Comparison of ENCODE assay signal across 1 cellular context in the genomic region with DNA sequence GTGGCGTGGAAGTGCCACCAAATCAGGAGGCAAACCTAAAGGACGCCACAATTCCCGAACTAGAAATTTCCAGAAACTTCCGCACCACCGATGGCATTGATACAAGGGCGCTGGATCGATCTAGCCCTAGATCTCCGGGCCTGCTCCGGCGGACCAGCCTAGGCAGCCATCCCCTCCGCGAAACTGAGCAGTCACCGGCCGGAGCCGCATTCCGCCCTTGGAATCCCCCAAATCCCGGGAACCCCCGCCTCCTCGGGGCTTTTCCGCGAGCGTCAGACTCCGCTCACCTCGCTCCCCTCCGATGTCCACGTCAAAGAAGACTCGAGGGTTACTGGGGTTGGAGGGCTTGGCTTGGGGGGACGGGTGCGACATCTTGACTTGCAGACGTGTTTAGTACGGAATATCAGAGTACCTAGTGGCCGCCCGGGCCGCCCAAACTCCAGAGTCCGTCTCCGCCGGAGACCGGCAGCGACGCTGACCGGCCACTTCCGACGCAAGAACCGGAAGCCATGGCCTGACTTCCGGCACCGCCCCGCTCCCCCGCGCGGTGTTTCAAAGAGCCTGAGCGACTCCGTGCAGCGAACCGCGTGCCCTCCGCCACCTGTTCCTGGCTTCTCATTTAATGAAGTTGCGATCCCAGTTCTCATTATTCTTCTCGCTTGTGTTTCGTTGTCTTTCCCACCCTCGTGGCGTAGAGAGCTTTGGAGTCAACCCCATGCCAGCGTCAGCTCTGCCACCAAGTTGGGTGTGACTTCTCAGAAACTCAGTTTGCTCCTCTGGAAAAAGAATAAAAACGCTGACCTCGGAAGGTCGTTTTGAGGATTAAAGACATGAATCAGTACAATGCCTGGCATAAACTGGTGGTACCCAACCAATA.
A peak's percentile ranks its signal among the peaks of the same experiment; 100 is the strongest.
TF ChIP-seq lines count a peak whose summit lies in the region.

A gene (minus strand): TSS at position 480 of the 877 bp plus-strand sequence. CDS start 108 bp downstream, at position 372.

TF ChIP-seq in GM23338, 12 proteins besides CTCF, POLR2A, EP300 and RAD21 (continued from another document):
- TF ChIP-seq, protein P1, sequence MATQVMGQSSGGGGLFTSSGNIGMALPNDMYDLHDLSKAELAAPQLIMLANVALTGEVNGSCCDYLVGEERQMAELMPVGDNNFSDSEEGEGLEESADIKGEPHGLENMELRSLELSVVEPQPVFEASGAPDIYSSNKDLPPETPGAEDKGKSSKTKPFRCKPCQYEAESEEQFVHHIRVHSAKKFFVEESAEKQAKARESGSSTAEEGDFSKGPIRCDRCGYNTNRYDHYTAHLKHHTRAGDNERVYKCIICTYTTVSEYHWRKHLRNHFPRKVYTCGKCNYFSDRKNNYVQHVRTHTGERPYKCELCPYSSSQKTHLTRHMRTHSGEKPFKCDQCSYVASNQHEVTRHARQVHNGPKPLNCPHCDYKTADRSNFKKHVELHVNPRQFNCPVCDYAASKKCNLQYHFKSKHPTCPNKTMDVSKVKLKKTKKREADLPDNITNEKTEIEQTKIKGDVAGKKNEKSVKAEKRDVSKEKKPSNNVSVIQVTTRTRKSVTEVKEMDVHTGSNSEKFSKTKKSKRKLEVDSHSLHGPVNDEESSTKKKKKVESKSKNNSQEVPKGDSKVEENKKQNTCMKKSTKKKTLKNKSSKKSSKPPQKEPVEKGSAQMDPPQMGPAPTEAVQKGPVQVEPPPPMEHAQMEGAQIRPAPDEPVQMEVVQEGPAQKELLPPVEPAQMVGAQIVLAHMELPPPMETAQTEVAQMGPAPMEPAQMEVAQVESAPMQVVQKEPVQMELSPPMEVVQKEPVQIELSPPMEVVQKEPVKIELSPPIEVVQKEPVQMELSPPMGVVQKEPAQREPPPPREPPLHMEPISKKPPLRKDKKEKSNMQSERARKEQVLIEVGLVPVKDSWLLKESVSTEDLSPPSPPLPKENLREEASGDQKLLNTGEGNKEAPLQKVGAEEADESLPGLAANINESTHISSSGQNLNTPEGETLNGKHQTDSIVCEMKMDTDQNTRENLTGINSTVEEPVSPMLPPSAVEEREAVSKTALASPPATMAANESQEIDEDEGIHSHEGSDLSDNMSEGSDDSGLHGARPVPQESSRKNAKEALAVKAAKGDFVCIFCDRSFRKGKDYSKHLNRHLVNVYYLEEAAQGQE (IDR thresholded peaks at IDR 0.05; ENCODE audit: unreplicated experiment): no peak
- no peak for TF ChIP-seq EZH2 (IDR thresholded peaks at IDR 0.05; ENCODE audit: low read depth, unreplicated experiment)
- TF ChIP-seq, protein P2, sequence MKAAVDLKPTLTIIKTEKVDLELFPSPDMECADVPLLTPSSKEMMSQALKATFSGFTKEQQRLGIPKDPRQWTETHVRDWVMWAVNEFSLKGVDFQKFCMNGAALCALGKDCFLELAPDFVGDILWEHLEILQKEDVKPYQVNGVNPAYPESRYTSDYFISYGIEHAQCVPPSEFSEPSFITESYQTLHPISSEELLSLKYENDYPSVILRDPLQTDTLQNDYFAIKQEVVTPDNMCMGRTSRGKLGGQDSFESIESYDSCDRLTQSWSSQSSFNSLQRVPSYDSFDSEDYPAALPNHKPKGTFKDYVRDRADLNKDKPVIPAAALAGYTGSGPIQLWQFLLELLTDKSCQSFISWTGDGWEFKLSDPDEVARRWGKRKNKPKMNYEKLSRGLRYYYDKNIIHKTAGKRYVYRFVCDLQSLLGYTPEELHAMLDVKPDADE (IDR thresholded peaks at IDR 0.05): peak; percentile 67; the same call in 1 of the 2 replicates
TF ChIP-seq in GM23338: peak in this region for 3.
